In genomic region chr2:239318091-239318725, GRCh38 we compare ENCODE assay signal across 1 cellular context.
TF ChIP-seq lines count a peak whose summit lies in the region.

No MANE protein-coding gene starts in this region.

TF ChIP-seq in WTC11, 78 proteins besides CTCF, POLR2A, EP300 and RAD21 (continued from another document):
- no peak for TF ChIP-seq MLX (CRISPR knock-in tag; IDR thresholded peaks at IDR 0.05)
- TF ChIP-seq JUN (CRISPR knock-in tag; IDR thresholded peaks at IDR 0.05) = no peak
- no peak for TF ChIP-seq ZNF317 (CRISPR knock-in tag; IDR thresholded peaks at IDR 0.05; ENCODE audit: borderline replicate concordance, low read depth)
- TF ChIP-seq CDX4 (CRISPR knock-in tag; IDR thresholded peaks at IDR 0.05; ENCODE audit: borderline replicate concordance) = no peak
- TF ChIP-seq ZNF263 (CRISPR knock-in tag; IDR thresholded peaks at IDR 0.05; ENCODE audit: low read depth) = no peak
- TF ChIP-seq, protein P1, sequence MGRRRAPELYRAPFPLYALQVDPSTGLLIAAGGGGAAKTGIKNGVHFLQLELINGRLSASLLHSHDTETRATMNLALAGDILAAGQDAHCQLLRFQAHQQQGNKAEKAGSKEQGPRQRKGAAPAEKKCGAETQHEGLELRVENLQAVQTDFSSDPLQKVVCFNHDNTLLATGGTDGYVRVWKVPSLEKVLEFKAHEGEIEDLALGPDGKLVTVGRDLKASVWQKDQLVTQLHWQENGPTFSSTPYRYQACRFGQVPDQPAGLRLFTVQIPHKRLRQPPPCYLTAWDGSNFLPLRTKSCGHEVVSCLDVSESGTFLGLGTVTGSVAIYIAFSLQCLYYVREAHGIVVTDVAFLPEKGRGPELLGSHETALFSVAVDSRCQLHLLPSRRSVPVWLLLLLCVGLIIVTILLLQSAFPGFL (CRISPR knock-in tag; IDR thresholded peaks at IDR 0.05; ENCODE audit: borderline replicate concordance) = no peak
- TF ChIP-seq ETV6 (CRISPR knock-in tag; IDR thresholded peaks at IDR 0.05) = no peak
